8 cellular contexts compared by ENCODE assay signal in the genomic region with DNA sequence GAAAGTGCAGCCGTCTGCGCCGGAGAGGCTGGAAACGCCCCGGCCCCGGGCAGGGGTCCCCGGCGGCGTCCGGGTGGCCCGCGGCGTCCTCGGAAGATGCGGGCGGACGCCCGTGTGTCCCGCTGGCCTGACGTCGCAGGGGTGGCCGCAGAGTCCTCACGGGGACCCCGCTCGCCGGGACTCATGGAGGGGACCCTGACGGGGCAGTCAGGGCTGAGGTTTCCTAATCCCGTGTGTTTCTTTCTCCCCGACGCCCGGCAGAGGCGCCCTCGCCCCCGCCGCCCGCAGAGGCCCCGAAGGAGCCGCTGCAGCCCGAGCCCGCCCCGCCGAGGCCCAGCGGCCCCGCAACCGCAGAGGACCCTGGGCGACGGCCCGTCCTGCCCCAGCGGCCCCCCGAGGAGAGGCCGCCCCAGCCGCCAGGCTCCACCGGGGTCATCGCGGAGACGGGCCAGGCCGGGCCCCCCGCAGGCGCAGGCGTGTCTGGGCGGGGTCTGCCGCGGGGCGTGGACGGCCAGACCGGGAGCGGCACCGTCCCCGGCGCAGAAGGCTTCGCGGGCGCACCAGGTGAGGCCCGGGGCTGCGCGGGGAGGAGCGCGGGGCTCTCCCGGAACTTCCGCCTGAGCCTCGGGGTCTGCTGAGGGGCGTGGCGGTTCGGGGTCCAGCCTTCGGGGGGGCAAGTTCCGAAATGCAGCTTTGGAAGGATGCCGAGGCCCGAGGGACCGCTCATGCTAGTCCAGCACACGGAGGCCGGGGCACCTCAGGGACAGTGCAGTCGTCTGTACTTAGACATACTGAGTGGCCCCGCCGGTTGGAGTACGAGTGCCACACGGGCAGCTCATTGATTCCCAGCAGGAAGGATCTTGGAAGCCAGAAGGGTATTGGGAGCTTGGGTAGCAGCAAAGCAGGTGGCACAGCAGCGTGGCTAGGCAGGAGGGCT. TPM values are rescaled to one million over a fixed set of nuclear protein-coding genes. Genes with fewer than 3 reads are reported as not detected.
DNase-seq lines count a peak whose midpoint lies in the region; ATAC-seq and TF ChIP-seq lines count a peak whose summit lies in the region.

No MANE protein-coding gene starts in this region.

- peaks cover 16% of the 10 kb centered on the region for H3K4me1 ChIP-seq in DOHH2 (ENCODE audit: control insufficient read depth, low read length)
- peaks cover 0 to 32% (median 14%) of the 10 kb centered on the region in 4 donors for H3K4me1 ChIP-seq in tibial artery

- no peaks in the 10 kb centered on the region for H3K9me2 ChIP-seq in DOHH2 (replicated peaks; ENCODE audit: control insufficient read depth, low read length)

- no peaks in the 10 kb centered on the region for H3F3A ChIP-seq in DOHH2 (ENCODE audit: control insufficient read depth, insufficient read depth)

- no peaks in the 10 kb centered on the region for H3K36me3 Mint-ChIP-seq in IgD-negative memory B cell
- H3K36me3 Mint-ChIP-seq in endothelial cell (ENCODE audit: low read depth, unreplicated experiment): peaks cover 13% of the 10 kb centered on the region
- H3K36me3 Mint-ChIP-seq in naive B cell: no peaks in the 10 kb centered on the region

- ATAC-seq in GM21367 (IDR thresholded peaks at IDR 0.05; ENCODE audit: unreplicated experiment): peak; percentile 45
- peak; percentile 81 to 82 for ATAC-seq in naive B cell (ENCODE audit: low read depth in 2 of 2)

- H3K27ac Mint-ChIP-seq in IgD-negative memory B cell: peak overlapping the region in 1 of 3 donors; percentile 7
- H3K27ac Mint-ChIP-seq in endothelial cell (ENCODE audit: unreplicated experiment): no peak overlapping the region
- H3K27ac Mint-ChIP-seq in naive B cell: peak overlapping the region in 2 of 6 donors; percentile 39 to 44

- H3K9me3 ChIP-seq in DOHH2 (ENCODE audit: control insufficient read depth, insufficient read depth, low read length) (no peaks in the 10 kb centered on the region), tibial artery (no peaks in the 10 kb centered on the region)

- intact Hi-C loops in tibial artery (cut with DNase I; ENCODE audit: low total_unique reads): loop anchor here (10.0 kb wide), 1 partner anchor 142 kb away; no protein-coding TSS in a partner anchor

- TF ChIP-seq CTCF in DOHH2 (IDR thresholded peaks at IDR 0.05; ENCODE audit: low read depth, low read length, poor library complexity, severe bottlenecking) (peak; percentile 22), endothelial cell (IDR thresholded peaks at IDR 0.05; ENCODE audit: unreplicated experiment) (no peak), tibial artery (IDR thresholded peaks at IDR 0.05) (no peak)

- H3K27me3 ChIP-seq in DOHH2 (ENCODE audit: control insufficient read depth, low read length) (peaks cover 34% of the 10 kb centered on the region), tibial artery (peaks cover 0 to 10% of the 10 kb centered on the region in 2 donors)

- H3K36me3 ChIP-seq in DOHH2 (ENCODE audit: control insufficient read depth, low read length) (no peaks in the 10 kb centered on the region), tibial artery (peaks cover 0 to 25% (median 12%) of the 10 kb centered on the region in 3 donors)

- H3K4me1 Mint-ChIP-seq in IgD-negative memory B cell: peaks cover 0 to 3% (median 2%) of the 10 kb centered on the region in 3 donors
- peaks cover 4% of the 10 kb centered on the region for H3K4me1 Mint-ChIP-seq in endothelial cell (ENCODE audit: unreplicated experiment)
- peaks cover 6 to 18% (median 16%) of the 10 kb centered on the region in 3 donors for H3K4me1 Mint-ChIP-seq in naive B cell

- H3K4me3 ChIP-seq in DOHH2 (ENCODE audit: low read length): peak overlapping the region; percentile 69
- peak overlapping the region; percentile 44 to 61 for H3K4me3 ChIP-seq in tibial artery

- no peaks in the 10 kb centered on the region for H3K27me3 Mint-ChIP-seq in IgD-negative memory B cell
- peaks cover 31% of the 10 kb centered on the region for H3K27me3 Mint-ChIP-seq in endothelial cell (ENCODE audit: unreplicated experiment)
- no peaks in the 10 kb centered on the region for H3K27me3 Mint-ChIP-seq in naive B cell

- peak overlapping the region; percentile 57 for H3K4me2 ChIP-seq in DOHH2 (ENCODE audit: low read length)

- peak; percentile 37 for DNase-seq in activated CD4-positive, alpha-beta T cell treated with anti-CD3 and anti-CD28 coated beads, Interleukin-2, amount 50 U/mL, for 1 hour
- peak; percentile 49 for DNase-seq in endothelial cell (ENCODE audit: low spot score)
- peak; percentile 56 for DNase-seq in naive B cell
- DNase-seq in tibial artery: no peak
- DNase-seq in NCI-H446 treated with DMSO at 0.1 percent for 48 hours (lab: John Stamatoyannopoulos, UW): no peak

- H3K9me3 Mint-ChIP-seq in IgD-negative memory B cell (no peaks in the 10 kb centered on the region), endothelial cell (ENCODE audit: unreplicated experiment) (no peaks in the 10 kb centered on the region), naive B cell (no peaks in the 10 kb centered on the region)

- H3K4me3 Mint-ChIP-seq in IgD-negative memory B cell: peak overlapping the region; percentile 30 to 93 (median 86)
- peak overlapping the region; percentile 81 for H3K4me3 Mint-ChIP-seq in endothelial cell (ENCODE audit: unreplicated experiment)
- peak overlapping the region; percentile 68 to 93 (median 88) for H3K4me3 Mint-ChIP-seq in naive B cell

- H3K27ac ChIP-seq in DOHH2 (ENCODE audit: low read depth, low read length) (no peak overlapping the region), tibial artery (peak overlapping the region; percentile 29 to 39)

- H3K79me2 ChIP-seq in DOHH2 (ENCODE audit: control insufficient read depth, low read length): no peaks in the 10 kb centered on the region

- H4K20me1 ChIP-seq in DOHH2 (ENCODE audit: control insufficient read depth, insufficient read depth, low read depth, low read length): no peaks in the 10 kb centered on the region

RNA-seq across cellular contexts. Expression of a gene that starts 60.0 kb away (rescaled TPM):
- polyA plus RNA-seq in IgD-negative memory B cell (2.9 TPM), naive B cell (ENCODE audit: low read depth in 6 of 6) (1 to 10 TPM in 5 of 6 donors, not detected in 1; 1.2 to 2.2 (median 1.5) TPM)
- 6.8 TPM for total RNA-seq in endothelial cell (ENCODE audit: unreplicated experiment)

Comparison
In these comparisons a context has a peak if more than half of its experiments do, and no peak if none do; other contexts are left out.
1. DNase-seq: peak in activated CD4-positive, alpha-beta T cell treated with anti-CD3 and anti-CD28 coated beads, Interleukin-2, amount 50 U/mL, for 1 hour (single experiment), endothelial cell (single experiment) and naive B cell (single experiment); none in tibial artery (0 of 2) and NCI-H446 treated with DMSO at 0.1 percent for 48 hours (single experiment).
2. Peak in every context shown above with its lines, with median percentiles within 50 percentile points of each other: H3K4me3 Mint-ChIP-seq.